ENCODE assay signal across 1 cellular context in the genomic region with DNA sequence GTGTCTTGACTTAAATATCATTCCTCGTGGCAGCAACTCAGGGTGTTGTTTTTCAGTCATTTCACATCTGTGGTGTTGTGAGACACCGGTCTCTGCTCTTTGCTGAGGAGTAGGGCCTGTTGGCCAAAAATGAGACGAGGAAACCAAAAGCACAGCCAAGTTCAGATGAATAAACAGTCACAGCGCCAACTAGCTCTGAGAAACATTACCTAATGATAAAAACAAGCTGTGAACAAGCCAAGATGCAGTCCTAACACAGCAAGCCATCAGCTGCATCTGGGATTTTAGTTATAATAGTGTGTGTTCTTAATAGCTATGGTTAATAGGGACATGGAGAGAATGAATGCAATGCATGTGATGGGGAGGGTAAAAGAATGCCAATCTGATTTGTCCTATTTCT.
TF ChIP-seq lines count a peak whose summit lies in the region.

No MANE protein-coding gene starts in this region.

TF ChIP-seq in HepG2, 621 proteins besides CTCF, POLR2A, EP300 and RAD21 (continued from another document):
- TF ChIP-seq NFATC3 (CRISPR knock-in tag; IDR thresholded peaks at IDR 0.05) (no peak), YEATS2 (CRISPR knock-in tag; IDR thresholded peaks at IDR 0.05; ENCODE audit: borderline replicate concordance) (no peak), ZNF7 (CRISPR knock-in tag; IDR thresholded peaks at IDR 0.05) (no peak), ZNF280D (CRISPR knock-in tag; IDR thresholded peaks at IDR 0.05) (no peak), SPEN (CRISPR knock-in tag; IDR thresholded peaks at IDR 0.05; ENCODE audit: low read depth) (no peak), SP2 (CRISPR knock-in tag; IDR thresholded peaks at IDR 0.05) (no peak), TBL1XR1 (IDR thresholded peaks at IDR 0.05; ENCODE audit: borderline replicate concordance, low read length, partially characterized antibody) (no peak), ZNF781 (CRISPR knock-in tag; IDR thresholded peaks at IDR 0.05; ENCODE audit: borderline replicate concordance, not compliant biosample characterization) (no peak), ZNF800 (CRISPR knock-in tag; IDR thresholded peaks at IDR 0.05) (no peak), ZNF782 (CRISPR knock-in tag; IDR thresholded peaks at IDR 0.05; ENCODE audit: borderline replicate concordance) (no peak), ZNF337 (CRISPR knock-in tag; IDR thresholded peaks at IDR 0.05; ENCODE audit: borderline replicate concordance, low read depth) (no peak)
TF ChIP-seq in HepG2: peak in this region for 0.
